Comparison of ENCODE assay signal across 8 cellular contexts in genomic region chr16:2135071-2135470, GRCh38. TPM values are rescaled to one million over a fixed set of nuclear protein-coding genes. Genes with fewer than 3 reads are reported as not detected.
A peak's percentile ranks its signal among the peaks of the same experiment; 100 is the strongest.
DNase-seq lines count a peak whose midpoint lies in the region; ATAC-seq and TF ChIP-seq lines count a peak whose summit lies in the region.
"Not testable (repeated sequence)": the region's sequence is repeated elsewhere in the genome, so short reads cannot be mapped to it uniquely, and the experiment has no call there.

No MANE protein-coding gene starts in this region.

- H3K4me3 ChIP-seq in CD8-positive, alpha-beta T cell (ENCODE audit: low read depth, low read length) = not testable (repeated sequence)
- peak overlapping the region; percentile 60 for H3K4me3 ChIP-seq in Loucy (ENCODE audit: low read length, poor library complexity, severe bottlenecking)
- peak overlapping the region; percentile 71 to 72 for H3K4me3 ChIP-seq in ascending aorta
- H3K4me3 ChIP-seq in esophagus muscularis mucosa = peak overlapping the region; percentile 58 to 71 (median 64)
- H3K4me3 ChIP-seq in liver (ENCODE audit: low read depth in 1 of 3, low read length in 3 of 3) = peak overlapping the region in 2 of 3 donors; percentile 28 to 56
- H3K4me3 ChIP-seq in parathyroid adenoma (ENCODE audit: low read depth, low read length) = peak overlapping the region; percentile 27
- H3K4me3 ChIP-seq in tibial artery = peak overlapping the region; percentile 65 to 70

- peak overlapping the region; percentile 77 for H3K4me3 Mint-ChIP-seq in CD8-positive, alpha-beta T cell
- H3K4me3 Mint-ChIP-seq in WTC11 = peak overlapping the region; percentile 69

- not testable (repeated sequence) for H3K27ac Mint-ChIP-seq in CD8-positive, alpha-beta T cell; WTC11

- TF ChIP-seq CTCF in CD8-positive, alpha-beta T cell (IDR thresholded peaks at IDR 0.05); Loucy (conservative IDR thresholded peaks at IDR 0.05; ENCODE audit: low read length); WTC11 (IDR thresholded peaks at IDR 0.05); ascending aorta (IDR thresholded peaks at IDR 0.05); esophagus muscularis mucosa (IDR thresholded peaks at IDR 0.05); liver (IDR thresholded peaks at IDR 0.05; ENCODE audit: low read depth, low read length, missing input control); parathyroid adenoma (IDR thresholded peaks at IDR 0.05); tibial artery (IDR thresholded peaks at IDR 0.05): not testable (repeated sequence)

- H3K9me2 ChIP-seq in Loucy (replicated peaks; ENCODE audit: low read depth, low read length) = not testable (repeated sequence)

- DNase-seq in CD8-positive, alpha-beta T cell; WTC11 (ENCODE audit: low spot score); ascending aorta (ENCODE audit: low spot score in 2 of 2); esophagus muscularis mucosa (ENCODE audit: extremely low spot score): not testable (repeated sequence)
- peak in 1 of 2 donors; percentile 87 for DNase-seq in tibial artery

- H4K20me1 ChIP-seq in Loucy (ENCODE audit: insufficient read depth, low read length, poor library complexity, severe bottlenecking) = not testable (repeated sequence)

- H3K9ac ChIP-seq in Loucy (ENCODE audit: low read depth, low read length, poor library complexity, severe bottlenecking); liver (ENCODE audit: low read depth in 1 of 2, low read length in 2 of 2); parathyroid adenoma: not testable (repeated sequence)

- not testable (repeated sequence) for H3K4me1 ChIP-seq in CD8-positive, alpha-beta T cell (ENCODE audit: insufficient read depth, low read length); Loucy (ENCODE audit: insufficient read depth, low read length, poor library complexity, severe bottlenecking); parathyroid adenoma
- H3K4me1 ChIP-seq in ascending aorta = peaks cover 0 to 18% of the 10 kb centered on the region in 2 donors
- H3K4me1 ChIP-seq in esophagus muscularis mucosa = peaks cover 12 to 43% (median 39%) of the 10 kb centered on the region in 4 donors
- peaks cover 0 to 12% (median 5%) of the 10 kb centered on the region in 4 donors for H3K4me1 ChIP-seq in liver (ENCODE audit: control insufficient read depth in 4 of 4, insufficient read depth in 4 of 4, low read length in 3 of 4)
- peaks cover 0 to 39% (median 21%) of the 10 kb centered on the region in 4 donors for H3K4me1 ChIP-seq in tibial artery

- intact Hi-C loops in CD8-positive, alpha-beta T cell (cut with DNase I, micrococcal nuclease); ascending aorta (cut with DNase I); esophagus muscularis mucosa (cut with DNase I); tibial artery (cut with DNase I; ENCODE audit: low total_unique reads): not testable (repeated sequence)

- H2AFZ ChIP-seq in Loucy (ENCODE audit: low read length); parathyroid adenoma: not testable (repeated sequence)

- CTCF ChIA-PET in CD8-positive, alpha-beta T cell (lab: Charles Lee); WTC11 (lab: Charles Lee): not testable (repeated sequence)

- H3K27ac ChIP-seq in CD8-positive, alpha-beta T cell (ENCODE audit: low read depth, low read length); liver (ENCODE audit: low read depth in 1 of 2, low read length in 2 of 2); parathyroid adenoma: not testable (repeated sequence)
- peak overlapping the region; percentile 65 to 82 for H3K27ac ChIP-seq in ascending aorta
- peak overlapping the region; percentile 86 to 91 (median 86) for H3K27ac ChIP-seq in esophagus muscularis mucosa (replicated peaks in 1 of 4)
- H3K27ac ChIP-seq in tibial artery = peak overlapping the region; percentile 83 to 85

- POLR2A ChIA-PET in CD8-positive, alpha-beta T cell (lab: Charles Lee); WTC11 (lab: Charles Lee): not testable (repeated sequence)

- H3K27me3 ChIP-seq in CD8-positive, alpha-beta T cell (ENCODE audit: insufficient read depth, low read length); Loucy (ENCODE audit: insufficient read depth, low read length, poor library complexity, severe bottlenecking); ascending aorta; esophagus muscularis mucosa; liver (ENCODE audit: control insufficient read depth in 4 of 4, insufficient read depth in 4 of 4, low read length in 3 of 4); parathyroid adenoma (ENCODE audit: control insufficient read depth, insufficient read depth, low read length); tibial artery: not testable (repeated sequence)

- ATAC-seq in CD8-positive, alpha-beta T cell; WTC11: not testable (repeated sequence)

- not testable (repeated sequence) for TF ChIP-seq POLR2A in esophagus muscularis mucosa (IDR thresholded peaks at IDR 0.05; ENCODE audit: low read depth)

- TF ChIP-seq EP300 in esophagus muscularis mucosa (IDR thresholded peaks at IDR 0.05) = not testable (repeated sequence)

- H3K4me2 ChIP-seq in Loucy (ENCODE audit: low read depth, low read length, poor library complexity, severe bottlenecking) = not testable (repeated sequence)
- H3K4me2 ChIP-seq in parathyroid adenoma (ENCODE audit: low read length) = peak overlapping the region; percentile 47

- H3K4me1 Mint-ChIP-seq in CD8-positive, alpha-beta T cell (ENCODE audit: low read depth) = peaks cover 11% of the 10 kb centered on the region
- not testable (repeated sequence) for H3K4me1 Mint-ChIP-seq in WTC11

- H3K79me2 ChIP-seq in Loucy (ENCODE audit: insufficient read depth, low read length) = not testable (repeated sequence)
- peaks cover 15% of the 10 kb centered on the region for H3K79me2 ChIP-seq in parathyroid adenoma

- not testable (repeated sequence) for H3K36me3 Mint-ChIP-seq in CD8-positive, alpha-beta T cell; WTC11

- not testable (repeated sequence) for TF ChIP-seq RAD21 in liver (IDR thresholded peaks at IDR 0.05)

- H3K9me3 Mint-ChIP-seq in CD8-positive, alpha-beta T cell; WTC11: not testable (repeated sequence)

- 5% methylated on average over 6 of the region's 42 CpGs for WGBS in esophagus muscularis mucosa
- under 1% methylated on average over 32 of the region's 42 CpGs for WGBS in liver

- H3K27me3 Mint-ChIP-seq in CD8-positive, alpha-beta T cell (ENCODE audit: low read depth) = not testable (repeated sequence)
- H3K27me3 Mint-ChIP-seq in WTC11 (ENCODE audit: low read depth) = peaks cover 34% of the 10 kb centered on the region

- not testable (repeated sequence) for H3K36me3 ChIP-seq in CD8-positive, alpha-beta T cell (ENCODE audit: insufficient read depth, low read length); Loucy (ENCODE audit: insufficient read depth, low read length); ascending aorta; esophagus muscularis mucosa; liver (ENCODE audit: control insufficient read depth in 4 of 4, insufficient read depth in 3 of 4, low read depth in 1 of 4, low read length in 3 of 4); parathyroid adenoma (ENCODE audit: control insufficient read depth, insufficient read depth, low read length); tibial artery

- H3F3A ChIP-seq in Loucy (ENCODE audit: low read depth) = not testable (repeated sequence)

- H3K9me3 ChIP-seq in CD8-positive, alpha-beta T cell (ENCODE audit: low read length); Loucy (ENCODE audit: insufficient read depth, low read depth, low read length); ascending aorta; esophagus muscularis mucosa; liver (ENCODE audit: control insufficient read depth in 4 of 4, low read length in 3 of 4); parathyroid adenoma (ENCODE audit: control insufficient read depth, low read length); tibial artery: not testable (repeated sequence)

RNA-seq across cellular contexts. Expression of gene PKD1, which starts 0.6 kb away (rescaled TPM):
- total RNA-seq in CD8-positive, alpha-beta T cell = 10 to 100 TPM; 90.7 to 95.2 TPM
- total RNA-seq in WTC11 (2021) (96.8 to 102 TPM (median 98.9 TPM) in 3 replicates), ascending aorta (551 TPM), esophagus muscularis mucosa (100 to 1,000 TPM; 297 to 459 (median 366) TPM), liver (10 to 100 TPM; 30.6 to 58.4 TPM)
- polyA plus RNA-seq in liver = 10 to 100 TPM in 1 of 2 donors, 1 to 10 TPM in 1; 8.0 to 20.6 TPM

RNA-seq across cellular contexts. Expression of gene RAB26, which starts 13.4 kb away (rescaled TPM):
- not detected for total RNA-seq in CD8-positive, alpha-beta T cell
- total RNA-seq in WTC11 (2021) (6.2 to 7.3 TPM (median 6.9 TPM) in 3 replicates), ascending aorta (not detected), esophagus muscularis mucosa (not detected), liver (1 to 10 TPM; 1.9 to 3.9 TPM)
- polyA plus RNA-seq in liver = 1 to 10 TPM; 2.6 to 3.4 TPM

RNA-seq across cellular contexts. Expression of gene TRAF7, which starts 20.5 kb away (rescaled TPM):
- total RNA-seq in CD8-positive, alpha-beta T cell = 10 to 100 TPM; 21.4 to 21.8 TPM
- 148 to 159 TPM (median 152 TPM) in 3 replicates for total RNA-seq in WTC11 (2021)
- 39.6 TPM for total RNA-seq in ascending aorta
- 10 to 100 TPM; 42.6 to 64.5 (median 54.3) TPM for total RNA-seq in esophagus muscularis mucosa
- total RNA-seq in liver = 10 to 100 TPM; 33.2 to 34.8 TPM
- 10 to 100 TPM; 14.7 to 36.6 TPM for polyA plus RNA-seq in liver
